ENCODE assay signal across 16 cellular contexts in genomic region chr17:31562447-31562846, GRCh38.
A peak's percentile ranks its signal among the peaks of the same experiment; 100 is the strongest.
DNase-seq lines count a peak whose midpoint lies in the region; ATAC-seq and TF ChIP-seq lines count a peak whose summit lies in the region.
"Had no signal": no experiment of that assay in that cellular context is flagged by ENCODE, and none has a peak within 500 bp of the region (broad histone marks: within the 10 kb centered on the region; RNA-seq: fewer than 3 reads in every experiment).

No MANE protein-coding gene starts in this region.

- TF ChIP-seq EP300 in transverse colon (IDR thresholded peaks at IDR 0.05; ENCODE audit: low read depth): no peak

- H3K27ac ChIP-seq in lower lobe of right lung: peak overlapping the region; percentile 24
- H3K27ac ChIP-seq in transverse colon: peak overlapping the region in 3 of 4 donors; percentile 21 to 89 (median 23)
- H3K27ac ChIP-seq in Karpas-422 (ENCODE audit: low read length): no peak overlapping the region

- H3K27ac Mint-ChIP-seq in HFFc6: peak overlapping the region; percentile 91
- H3K27ac Mint-ChIP-seq: activated T-cell treated with anti-CD3 and anti-CD28 coated beads, Interleukin-2, amount 50 U/mL, for 72 hours had no signal

- TF ChIP-seq POLR2A in transverse colon (IDR thresholded peaks at IDR 0.05): no peak

- H3K27me3 ChIP-seq in lower lobe of right lung (ENCODE audit: low read depth) (no peaks in the 10 kb centered on the region), transverse colon (no peaks in the 10 kb centered on the region), Karpas-422 (ENCODE audit: low read length) (no peaks in the 10 kb centered on the region)
- H3K27me3 ChIP-seq: vagina had no signal

- no peak overlapping the region for H3K9ac ChIP-seq in Karpas-422 (ENCODE audit: low read length)

- no peaks in the 10 kb centered on the region for H3K9me2 ChIP-seq in Karpas-422 (replicated peaks; ENCODE audit: insufficient read depth, low read length)

- TF ChIP-seq CTCF in HFFc6 (IDR thresholded peaks at IDR 0.05): no peak
- no peak for TF ChIP-seq CTCF in astrocyte of the cerebellum (IDR thresholded peaks at IDR 0.05; ENCODE audit: low read depth, low read length, missing control alignments)
- no peak for TF ChIP-seq CTCF in lower lobe of right lung (IDR thresholded peaks at IDR 0.05)
- no peak for TF ChIP-seq CTCF in transverse colon (IDR thresholded peaks at IDR 0.05)

- H4K20me1 ChIP-seq in Karpas-422 (ENCODE audit: insufficient read depth, low read depth, low read length): no peaks in the 10 kb centered on the region

- in situ Hi-C loops in astrocyte of the cerebellum (cut with HindIII; ENCODE audit: low sequenced_read_pairs): no loop called here
- in situ Hi-C loops in transverse colon (cut with MboI; ENCODE audit: low pct_ligation_motif_present in 1 of 4, low pct_unique_long_range_greater_than_20kb in 1 of 4, low sequenced_read_pairs in 3 of 4): no loop called here

- H3K9me3 Mint-ChIP-seq in HFFc6: no peaks in the 10 kb centered on the region
- H3K9me3 Mint-ChIP-seq: activated T-cell treated with anti-CD3 and anti-CD28 coated beads, Interleukin-2, amount 50 U/mL, for 72 hours had no signal

- DNase-seq in HFFc6 (no peak), astrocyte of the cerebellum (ENCODE audit: low read depth) (no peak), lower lobe of right lung (no peak), transverse colon (no peak), Karpas-422 (no peak), pons (ENCODE audit: low spot score) (no peak)
- no peak for DNase-seq in activated CD4-positive, CD25-positive, alpha-beta regulatory T cell (lab: John Stamatoyannopoulos, UW)
- DNase-seq: activated CD4-positive, alpha-beta T cell treated with anti-CD3 and anti-CD28 coated beads, Interleukin-2, amount 50 U/mL, for 1 hour; activated T-cell treated with anti-CD3 and anti-CD28 coated beads, Interleukin-2, amount 50 U/mL, for 72 hours; GOT3; NCI-H526; stimulated activated CD4-positive, alpha-beta T cell treated with anti-CD3 and anti-CD28 coated beads, Interleukin-2, amount 100 ng/mL, for 24 hours; stimulated activated CD8-positive, alpha-beta memory T cell treated with anti-CD3 and anti-CD28 coated beads, Interleukin-4, amount 100 ng/mL, for 48 hours; T-helper 9 cell had no signal

- no peaks in the 10 kb centered on the region for H3K79me2 ChIP-seq in Karpas-422 (ENCODE audit: low read length)

- H3K4me1 ChIP-seq in lower lobe of right lung: peaks cover 60% of the 10 kb centered on the region
- H3K4me1 ChIP-seq in transverse colon: peaks cover 23 to 67% (median 37%) of the 10 kb centered on the region in 4 donors
- H3K4me1 ChIP-seq in Karpas-422 (ENCODE audit: low read length): no peaks in the 10 kb centered on the region

- no peak overlapping the region for H2AFZ ChIP-seq in Karpas-422 (ENCODE audit: low read length)

- no peaks in the 10 kb centered on the region for H3K9me3 ChIP-seq in lower lobe of right lung
- no peaks in the 10 kb centered on the region for H3K9me3 ChIP-seq in transverse colon
- no peaks in the 10 kb centered on the region for H3K9me3 ChIP-seq in Karpas-422 (ENCODE audit: low read length)
- H3K9me3 ChIP-seq: vagina had no signal

- 77% methylated on average over 8 of the region's 8 CpGs; no CpG with 5 or more reads in 1 of the 2 donors for WGBS in transverse colon (ENCODE audit: low coverage in 1 of 2), 2 donors

- peaks cover 58% of the 10 kb centered on the region for H3K36me3 Mint-ChIP-seq in HFFc6 (ENCODE audit: low read depth)

- peak overlapping the region; percentile 89 for H3K4me3 ChIP-seq in astrocyte of the cerebellum (ENCODE audit: low read depth, low read length)
- H3K4me3 ChIP-seq in lower lobe of right lung: no peak overlapping the region
- H3K4me3 ChIP-seq in transverse colon: no peak overlapping the region
- H3K4me3 ChIP-seq in Karpas-422 (ENCODE audit: low read length): no peak overlapping the region
- H3K4me3 ChIP-seq: K562, vagina had no signal

- intact Hi-C loops in lower lobe of right lung (cut with DNase I) (no loop called here), transverse colon (cut with DNase I; ENCODE audit: low total_unique reads) (no loop called here)

- H3K4me1 Mint-ChIP-seq in HFFc6 (ENCODE audit: low read depth): peaks cover 66% of the 10 kb centered on the region

- H3K36me3 ChIP-seq in lower lobe of right lung (no peaks in the 10 kb centered on the region), transverse colon (no peaks in the 10 kb centered on the region), Karpas-422 (ENCODE audit: insufficient read depth, low read length) (no peaks in the 10 kb centered on the region)
- H3K36me3 ChIP-seq: vagina had no signal

- H3K4me2 ChIP-seq in Karpas-422 (ENCODE audit: low read depth, low read length, poor library complexity, severe bottlenecking): no peak overlapping the region

- no peak for ATAC-seq in lower lobe of right lung
- ATAC-seq: activated T-cell treated with anti-CD3 and anti-CD28 coated beads, Interleukin-2, amount 50 U/mL, for 72 hours; K562 had no signal

- H3K4me3 Mint-ChIP-seq in HFFc6: peak overlapping the region; percentile 90

- peaks cover 7% of the 10 kb centered on the region for H3K27me3 Mint-ChIP-seq in HFFc6 (ENCODE audit: insufficient read depth)
